11 cellular contexts compared by ENCODE assay signal in genomic region chr4:66585767-66586166, GRCh38.
"Had no signal": no experiment of that assay in that cellular context is flagged by ENCODE, and none has a peak within 500 bp of the region (broad histone marks: within the 10 kb centered on the region; RNA-seq: fewer than 3 reads in every experiment).

No MANE protein-coding gene starts in this region.

- H3K79me2 ChIP-seq: hepatocyte had no signal

- H3K36me3 ChIP-seq: ascending aorta, neutrophil had no signal

- H3K9me3 ChIP-seq: ascending aorta, neutrophil had no signal

- H3K27ac ChIP-seq: ascending aorta, hepatocyte, neutrophil, VCaP had no signal

- H3K27me3 ChIP-seq: ascending aorta, hepatocyte, neutrophil had no signal

- H3K27me3 Mint-ChIP-seq: activated CD4-positive, alpha-beta T cell treated with anti-CD3 and anti-CD28 coated beads for 36 hours; activated CD8-positive, alpha-beta T cell treated with anti-CD3 and anti-CD28 coated beads for 36 hours; progenitor cell of endocrine pancreas had no signal

- H3K4me1 ChIP-seq: ascending aorta had no signal

- H3K4me1 Mint-ChIP-seq: activated CD4-positive, alpha-beta T cell treated with anti-CD3 and anti-CD28 coated beads for 36 hours had no signal

- H3K4me3 Mint-ChIP-seq: activated CD4-positive, alpha-beta T cell treated with anti-CD3 and anti-CD28 coated beads for 36 hours; activated CD8-positive, alpha-beta T cell treated with anti-CD3 and anti-CD28 coated beads for 36 hours had no signal

- H3K4me3 ChIP-seq: ascending aorta, hepatocyte had no signal

- H3K27ac Mint-ChIP-seq: activated CD4-positive, alpha-beta T cell treated with anti-CD3 and anti-CD28 coated beads for 36 hours; activated CD8-positive, alpha-beta T cell treated with anti-CD3 and anti-CD28 coated beads for 36 hours; progenitor cell of endocrine pancreas had no signal

- DNase-seq: activated CD4-positive, alpha-beta T cell treated with anti-CD3 and anti-CD28 coated beads for 36 hours; activated CD8-positive, alpha-beta memory T cell treated with anti-CD3 and anti-CD28 coated beads, Interleukin-2, amount 50 U/mL, for 48 hours; activated CD8-positive, alpha-beta T cell treated with anti-CD3 and anti-CD28 coated beads for 36 hours; activated naive CD4-positive, alpha-beta T cell; right cardiac atrium; small intestine had no signal

- H3K4me2 ChIP-seq: hepatocyte had no signal

- ATAC-seq: activated CD4-positive, alpha-beta T cell treated with anti-CD3 and anti-CD28 coated beads for 36 hours; activated CD8-positive, alpha-beta T cell treated with anti-CD3 and anti-CD28 coated beads for 36 hours; right cardiac atrium had no signal
